8 cellular contexts compared by ENCODE assay signal in genomic region chr12:49842519-49843352, GRCh38. TPM values are rescaled to one million over a fixed set of nuclear protein-coding genes. Genes with fewer than 3 reads are reported as not detected.
DNase-seq lines count a peak whose midpoint lies in the region; ATAC-seq and TF ChIP-seq lines count a peak whose summit lies in the region.

Gene BCDIN3D, minus strand, starts transcription at chr12:49843106. Its CDS starts 19 bp downstream, at chr12:49843087.

- TF ChIP-seq CTCF in GM13976 (IDR thresholded peaks at IDR 0.05; ENCODE audit: borderline replicate concordance, control extremely low read depth, extremely low read depth, insufficient read depth, missing control alignments), result no peak
- TF ChIP-seq CTCF in uterus (IDR thresholded peaks at IDR 0.05), result no peak

- POLR2A ChIA-PET in T-cell (lab: Charles Lee), result interaction anchor here (0.6 to 1.0 kb wide), 5 partner anchors 15 to 654 kb away, joined by 3 to 8 read pairs (median 3); partner anchors contain the start of genes NCKAP5L (in 1 of the 2) and TMBIM6 (in 1 of the 2)

- H3K36me3 Mint-ChIP-seq in T-cell, result no peaks in the 10 kb centered on the region

- DNase-seq in GM13976 (ENCODE audit: low spot score), result peak; percentile 90
- peak; percentile 96 for DNase-seq in NCI-H146 (lab: John Stamatoyannopoulos, UW)
- DNase-seq in T-cell, result peak; percentile 82 to 94 (median 88)
- DNase-seq in amniotic stem cell (lab: John Stamatoyannopoulos, UW), result peak; percentile 87
- peak; percentile 96 for DNase-seq in left ventricle myocardium superior
- peak; percentile 68 for DNase-seq in pulmonary artery endothelial cell (ENCODE audit: low read depth, low spot score)
- peak; percentile 89 to 92 for DNase-seq in uterus

- H3K27ac ChIP-seq in uterus, result peak within 1 kb of the TSS; percentile 85 to 88

- no peaks in the 10 kb centered on the region for H3K36me3 ChIP-seq in uterus

- no peaks in the 10 kb centered on the region for H3K9me3 ChIP-seq in uterus

- peak; percentile 52 to 75 for TF ChIP-seq POLR2A in uterus (IDR thresholded peaks at IDR 0.05)

- peaks cover 0 to 3% of the 10 kb centered on the region in 2 donors for H3K27me3 Mint-ChIP-seq in T-cell

- CTCF ChIA-PET in T-cell (lab: Charles Lee), result interaction anchor here in 1 of 2 donors (0.6 to 2.6 kb wide), 5 partner anchors 11 to 218 kb away, joined by 3 to 10 read pairs (median 3); partner anchors contain the start of genes NCKAP5L and TMBIM6

- H3K9me3 Mint-ChIP-seq in T-cell, result no peaks in the 10 kb centered on the region

- H3K27me3 ChIP-seq in uterus, result no peaks in the 10 kb centered on the region

- peaks cover 0 to 3% of the 10 kb centered on the region in 2 donors for H3K4me1 ChIP-seq in uterus

- H3K27ac Mint-ChIP-seq in T-cell, result peak within 1 kb of the TSS; percentile 92

- H3K4me3 Mint-ChIP-seq in T-cell, result peak within 1 kb of the TSS; percentile 87 to 94 (median 89)

- peak; percentile 91 for ATAC-seq in HG02870 (IDR thresholded peaks at IDR 0.05; ENCODE audit: unreplicated experiment)
- ATAC-seq in T-cell (replicated peaks in 1 of 4), result peak; percentile 94 to 97 (median 96)
- ATAC-seq in left ventricle myocardium superior, result peak; percentile 97

- in situ Hi-C loops in GM13976 (cut with MboI; ENCODE audit: low sequenced_read_pairs, unreplicated experiment), result no loop called here

- intact Hi-C loops in left ventricle myocardium superior (cut with micrococcal nuclease) (no loop called here), uterus (cut with DNase I; ENCODE audit: low total_unique reads) (no loop called here)

- peak within 1 kb of the TSS; percentile 54 to 60 for H3K4me3 ChIP-seq in uterus

- H3K4me1 Mint-ChIP-seq in T-cell, result peaks cover 37 to 43% (median 40%) of the 10 kb centered on the region in 3 donors

RNA-seq across cellular contexts. Expression of gene BCDIN3D, which starts in this region (rescaled TPM):
- total RNA-seq in T-cell (10 to 100 TPM in 3 of 5 donors, 1 to 10 TPM in 2; 4.7 to 12.8 (median 12.3) TPM), left ventricle myocardium superior (2.7 TPM), pulmonary artery endothelial cell (2.3 and 3.1 TPM in 2 replicates), uterus (1 to 10 TPM; 2.1 to 7.2 (median 2.7) TPM)

Comparison
In these comparisons a context has a peak if more than half of its experiments do, and no peak if none do; other contexts are left out.
1. Peak in every context shown above with its lines: DNase-seq, ATAC-seq, H3K4me3 ChIP-seq and H3K27ac ChIP-seq.